Comparison of ENCODE assay signal across 13 cellular contexts in genomic region chr17:27299384-27300049, GRCh38. TPM values are rescaled to one million over a fixed set of nuclear protein-coding genes. Genes with fewer than 3 reads are reported as not detected.
DNase-seq lines count a peak whose midpoint lies in the region; ATAC-seq and TF ChIP-seq lines count a peak whose summit lies in the region.
"Had no signal": no experiment of that assay in that cellular context is flagged by ENCODE, and none has a peak within 500 bp of the region (broad histone marks: within the 10 kb centered on the region; RNA-seq: fewer than 3 reads in every experiment).

No MANE protein-coding gene starts in this region.

- H3K9ac ChIP-seq in OCI-LY1 (ENCODE audit: low read length) = no peak overlapping the region

- H4K20me1 ChIP-seq in OCI-LY1 (ENCODE audit: insufficient read depth, low read length) = no peaks in the 10 kb centered on the region

- peaks cover 52% of the 10 kb centered on the region for H3K4me1 Mint-ChIP-seq in activated CD4-positive, alpha-beta T cell treated with anti-CD3 and anti-CD28 coated beads for 36 hours
- peaks cover 34 to 69% of the 10 kb centered on the region in 2 donors for H3K4me1 Mint-ChIP-seq in effector memory CD8-positive, alpha-beta T cell (ENCODE audit: low read depth in 2 of 2)
- H3K4me1 Mint-ChIP-seq in stimulated activated naive CD8-positive, alpha-beta T cell treated with anti-CD3 and anti-CD28 coated beads, Interleukin-15, amount 100 ng/mL, for 72 hours = peaks cover 56% of the 10 kb centered on the region

- peaks cover 26% of the 10 kb centered on the region; the same call in 1 of the 2 replicates for H3K36me3 ChIP-seq in OCI-LY1 (ENCODE audit: insufficient read depth, low read length)

- peak overlapping the region; percentile 16 for H3K27ac ChIP-seq in OCI-LY1 (ENCODE audit: low read depth, low read length, poor library complexity, severe bottlenecking)
- H3K27ac ChIP-seq: lower lobe of right lung had no signal

- no peaks in the 10 kb centered on the region for H3K27me3 ChIP-seq in OCI-LY1 (ENCODE audit: insufficient read depth, low read length)
- H3K27me3 ChIP-seq: Peyer's patch had no signal

- H3K27ac Mint-ChIP-seq in activated CD4-positive, alpha-beta T cell treated with anti-CD3 and anti-CD28 coated beads for 36 hours = peak overlapping the region; percentile 9
- peak overlapping the region; percentile 3 to 8 for H3K27ac Mint-ChIP-seq in effector memory CD8-positive, alpha-beta T cell
- H3K27ac Mint-ChIP-seq in stimulated activated naive CD8-positive, alpha-beta T cell treated with anti-CD3 and anti-CD28 coated beads, Interleukin-15, amount 100 ng/mL, for 72 hours = peak overlapping the region in 1 of 2 donors; percentile 60

- intact Hi-C loops in activated CD4-positive, alpha-beta T cell treated with anti-CD3 and anti-CD28 coated beads for 36 hours (cut with DNase I, micrococcal nuclease) = loop anchor here (2.0 to 10.0 kb wide), 4 partner anchors 173 to 593 kb away; partner anchors contain the start of gene LYRM9 (in 1 of the 2)

- H3K9me3 ChIP-seq in OCI-LY1 (ENCODE audit: low read length) = no peaks in the 10 kb centered on the region
- H3K9me3 ChIP-seq: lower lobe of right lung, Peyer's patch had no signal

- H3K9me2 ChIP-seq in OCI-LY1 (ENCODE audit: low read depth, low read length) = no peaks in the 10 kb centered on the region

- H3K4me1 ChIP-seq in OCI-LY1 (ENCODE audit: insufficient read depth, low read length, severe bottlenecking) = peaks cover 42% of the 10 kb centered on the region

- peaks cover 36% of the 10 kb centered on the region for H3K36me3 Mint-ChIP-seq in activated CD4-positive, alpha-beta T cell treated with anti-CD3 and anti-CD28 coated beads for 36 hours (ENCODE audit: low read depth)
- H3K36me3 Mint-ChIP-seq in effector memory CD8-positive, alpha-beta T cell (ENCODE audit: insufficient read depth) = peaks cover 47% of the 10 kb centered on the region

- H3K79me2 ChIP-seq in OCI-LY1 (ENCODE audit: insufficient read depth, low read length) = peaks cover 96% of the 10 kb centered on the region

- DNase-seq in activated CD4-positive, alpha-beta T cell treated with anti-CD3 and anti-CD28 coated beads for 36 hours = no peak
- DNase-seq in activated CD4-positive, alpha-beta T cell treated with anti-CD3 and anti-CD28 coated beads, Interleukin-2, amount 50 U/mL, for 4 hours = no peak
- no peak for DNase-seq in effector memory CD8-positive, alpha-beta T cell
- no peak for DNase-seq in stimulated activated naive CD8-positive, alpha-beta T cell treated with anti-CD3 and anti-CD28 coated beads, Interleukin-15, amount 100 ng/mL, for 72 hours
- no peak for DNase-seq in kidney glomerular epithelial cell (lab: John Stamatoyannopoulos, UW)
- DNase-seq in DMS 273 treated with DMSO at 0.1 percent for 48 hours (lab: John Stamatoyannopoulos, UW) = no peak
- DNase-seq: lower lobe of right lung, NCI-H1048, NCI-H226, Peyer's patch had no signal

- no peak for TF ChIP-seq CTCF in OCI-LY1 (IDR thresholded peaks at IDR 0.05; ENCODE audit: low read length)

- no peak overlapping the region for H3K4me3 Mint-ChIP-seq in activated CD4-positive, alpha-beta T cell treated with anti-CD3 and anti-CD28 coated beads for 36 hours
- H3K4me3 Mint-ChIP-seq in effector memory CD8-positive, alpha-beta T cell = peak overlapping the region; percentile 11 to 15
- peak overlapping the region; percentile 30 to 53 for H3K4me3 Mint-ChIP-seq in stimulated activated naive CD8-positive, alpha-beta T cell treated with anti-CD3 and anti-CD28 coated beads, Interleukin-15, amount 100 ng/mL, for 72 hours

- POLR2A ChIA-PET in activated CD4-positive, alpha-beta T cell treated with anti-CD3 and anti-CD28 coated beads for 36 hours (lab: Charles Lee) = no interaction called here

- no peaks in the 10 kb centered on the region for H3K9me3 Mint-ChIP-seq in activated CD4-positive, alpha-beta T cell treated with anti-CD3 and anti-CD28 coated beads for 36 hours (ENCODE audit: low read depth)
- no peaks in the 10 kb centered on the region for H3K9me3 Mint-ChIP-seq in effector memory CD8-positive, alpha-beta T cell
- H3K9me3 Mint-ChIP-seq in stimulated activated naive CD8-positive, alpha-beta T cell treated with anti-CD3 and anti-CD28 coated beads, Interleukin-15, amount 100 ng/mL, for 72 hours = no peaks in the 10 kb centered on the region

- H3K4me3 ChIP-seq in OCI-LY1 (ENCODE audit: low read depth, low read length, poor library complexity, severe bottlenecking) = no peak overlapping the region
- H3K4me3 ChIP-seq: lower lobe of right lung, Peyer's patch, skin epidermis had no signal

- H3F3A ChIP-seq in OCI-LY1 (ENCODE audit: insufficient read depth, low read length) = no peaks in the 10 kb centered on the region

- H3K4me2 ChIP-seq in OCI-LY1 (ENCODE audit: low read length) = no peak overlapping the region; the same call in 1 of the 2 replicates

- ATAC-seq in activated CD4-positive, alpha-beta T cell treated with anti-CD3 and anti-CD28 coated beads for 36 hours = peak; percentile 11
- peak; percentile 8 for ATAC-seq in effector memory CD8-positive, alpha-beta T cell (replicated peaks)
- peak; percentile 55 for ATAC-seq in stimulated activated naive CD8-positive, alpha-beta T cell treated with anti-CD3 and anti-CD28 coated beads, Interleukin-15, amount 100 ng/mL, for 72 hours
- no peak for ATAC-seq in SK-N-SH treated with all-trans-retinoic acid at 6 μM for 48 hours
- ATAC-seq: lower lobe of right lung had no signal

- H3K27me3 Mint-ChIP-seq in activated CD4-positive, alpha-beta T cell treated with anti-CD3 and anti-CD28 coated beads for 36 hours = no peaks in the 10 kb centered on the region
- no peaks in the 10 kb centered on the region for H3K27me3 Mint-ChIP-seq in effector memory CD8-positive, alpha-beta T cell
- no peaks in the 10 kb centered on the region for H3K27me3 Mint-ChIP-seq in stimulated activated naive CD8-positive, alpha-beta T cell treated with anti-CD3 and anti-CD28 coated beads, Interleukin-15, amount 100 ng/mL, for 72 hours

- CTCF ChIA-PET in activated CD4-positive, alpha-beta T cell treated with anti-CD3 and anti-CD28 coated beads for 36 hours (lab: Charles Lee) = interaction anchor here (2.6 kb wide), 1 partner anchor 63 kb away, joined by 9 read pairs; no protein-coding TSS in a partner anchor

- no peak overlapping the region for H2AFZ ChIP-seq in OCI-LY1 (ENCODE audit: low read length)

TF ChIP-seq in SK-N-SH treated with all-trans-retinoic acid at 6 μM for 48 hours, 23 proteins besides CTCF, POLR2A, EP300 and RAD21:
- TF ChIP-seq BACH2 (CRISPR knock-in tag; IDR thresholded peaks at IDR 0.05; ENCODE audit: borderline replicate concordance) (no peak), RARB (CRISPR knock-in tag; IDR thresholded peaks at IDR 0.05) (no peak), ZNF565 (CRISPR knock-in tag; conservative IDR thresholded peaks at IDR 0.05; ENCODE audit: low read depth) (no peak), TCF4 (CRISPR knock-in tag; IDR thresholded peaks at IDR 0.05; ENCODE audit: borderline replicate concordance) (no peak), CREB5 (CRISPR knock-in tag; IDR thresholded peaks at IDR 0.05; ENCODE audit: low read depth) (no peak), OSR1 (CRISPR knock-in tag; IDR thresholded peaks at IDR 0.05) (no peak), ARNTL (CRISPR knock-in tag; IDR thresholded peaks at IDR 0.05; ENCODE audit: borderline replicate concordance, low read depth) (no peak), ZNF8 (CRISPR knock-in tag; IDR thresholded peaks at IDR 0.05) (no peak)

RNA-seq across cellular contexts. Expression of gene WSB1, which starts 5.6 kb away (rescaled TPM):
- 100 to 1,000 TPM; 145 to 190 TPM for total RNA-seq in activated CD4-positive, alpha-beta T cell treated with anti-CD3 and anti-CD28 coated beads for 36 hours
